1 cellular context compared by ENCODE assay signal in genomic region chr21:37509802-37510393, GRCh38.
TF ChIP-seq lines count a peak whose summit lies in the region.

No MANE protein-coding gene starts in this region.

TF ChIP-seq in K562, 482 proteins besides CTCF, POLR2A, EP300 and RAD21 (continued from another document and continues in another):
- TF ChIP-seq CEBPG (CRISPR knock-in tag; IDR thresholded peaks at IDR 0.05) (no peak), CEBPG (tag; conservative IDR thresholded peaks at IDR 0.05 in 1 of 2, IDR thresholded peaks at IDR 0.05 in 1 of 2) (no peak), RCOR1 (IDR thresholded peaks at IDR 0.05; ENCODE audit: borderline replicate concordance in 1 of 2, low read depth in 2 of 2, low read length in 2 of 2) (peak in 1 of 2 experiments; percentile 94; a peak in 2 of 4 replicates), NCOR1 (IDR thresholded peaks at IDR 0.05) (peak; percentile 17; the same call in 1 of the 2 replicates), HLTF (IDR thresholded peaks at IDR 0.05) (no peak), NFE2 (IDR thresholded peaks at IDR 0.05; ENCODE audit: low read depth) (peak; percentile 64), ZNF589 (CRISPR knock-in tag; IDR thresholded peaks at IDR 0.05; ENCODE audit: low read depth) (no peak), U2AF1 (optimal IDR thresholded peaks at IDR 0.05; ENCODE audit: low read depth, low read length) (no peak), SMARCE1 (IDR thresholded peaks at IDR 0.05) (peak; percentile 93), ZNF316 (IDR thresholded peaks at IDR 0.05) (no peak), ZC3H11A (IDR thresholded peaks at IDR 0.05; ENCODE audit: low read depth, low read length) (no peak), ARNT (IDR thresholded peaks at IDR 0.05) (peak in 1 of 2 experiments; percentile 42; a peak in 1 of 4 replicates), HMBOX1 (IDR thresholded peaks at IDR 0.05) (peak; percentile 69; the same call in 1 of the 2 replicates), SFPQ (IDR thresholded peaks at IDR 0.05; ENCODE audit: low read depth, low read length) (no peak), FIP1L1 (IDR thresholded peaks at IDR 0.05; ENCODE audit: low read depth, low read length, poor library complexity, severe bottlenecking) (no peak), PRDM10 (IDR thresholded peaks at IDR 0.05; ENCODE audit: partially characterized antibody) (no peak), SMARCA4 (IDR thresholded peaks at IDR 0.05) (peak; percentile 84; the same call in 1 of the 2 replicates), JUND (IDR thresholded peaks at IDR 0.05; ENCODE audit: borderline replicate concordance, low read depth, low read length) (peak; percentile 98), JUND (tag; IDR thresholded peaks at IDR 0.05; ENCODE audit: borderline replicate concordance, low read depth, low read length) (peak; percentile 97), ATF3 (IDR thresholded peaks at IDR 0.05) (peak; percentile 96), ATF3 (CRISPR knock-in tag; conservative IDR thresholded peaks at IDR 0.05) (no peak), SREBF1 (IDR thresholded peaks at IDR 0.05; ENCODE audit: borderline replicate concordance, low read depth, low read length) (no peak), JUNB (CRISPR knock-in tag; conservative IDR thresholded peaks at IDR 0.05) (peak; percentile 64), ZNF740 (CRISPR knock-in tag; IDR thresholded peaks at IDR 0.05) (no peak), ZNF740 (tag; IDR thresholded peaks at IDR 0.05) (no peak), MAFG (tag; conservative IDR thresholded peaks at IDR 0.05) (0 out of 2 replicates have a peak, but pooled peaks have one; percentile 23), ZNF407 (IDR thresholded peaks at IDR 0.05; ENCODE audit: low read depth) (no peak), ZFP30 (CRISPR knock-in tag; IDR thresholded peaks at IDR 0.05; ENCODE audit: borderline replicate concordance) (0 out of 2 replicates have a peak, but pooled peaks have one; percentile 13), NR1H2 (CRISPR knock-in tag; IDR thresholded peaks at IDR 0.05) (no peak), FOXM1 (IDR thresholded peaks at IDR 0.05; ENCODE audit: low read depth) (no peak), FOXM1 (CRISPR knock-in tag; IDR thresholded peaks at IDR 0.05; ENCODE audit: low read depth) (no peak), IRF1 (CRISPR knock-in tag; IDR thresholded peaks at IDR 0.05; ENCODE audit: borderline replicate concordance) (no peak), NRF1 (conservative IDR thresholded peaks at IDR 0.05 in 1 of 2, IDR thresholded peaks at IDR 0.05 in 1 of 2) (0 out of 4 replicates have a peak, but pooled peaks of 1 of the 2 experiments have one; percentile 29), HIVEP1 (CRISPR knock-in tag; IDR thresholded peaks at IDR 0.05) (no peak), ZNF766 (CRISPR knock-in tag; conservative IDR thresholded peaks at IDR 0.05) (peak; percentile 87), CREM (IDR thresholded peaks at IDR 0.05; ENCODE audit: low read depth) (0 out of 2 replicates have a peak, but pooled peaks have one; percentile 13), SOX6 (IDR thresholded peaks at IDR 0.05) (peak; percentile 69; the same call in 1 of the 2 replicates), SMAD4 (CRISPR knock-in tag; conservative IDR thresholded peaks at IDR 0.05) (no peak), ZBTB49 (CRISPR knock-in tag; IDR thresholded peaks at IDR 0.05; ENCODE audit: borderline replicate concordance) (no peak), CREBBP (IDR thresholded peaks at IDR 0.05; ENCODE audit: low read depth, low read length) (no peak), FOS (IDR thresholded peaks at IDR 0.05; ENCODE audit: extremely low read depth, insufficient read length) (peak; percentile 69)
